Comparison of ENCODE assay signal across 17 cellular contexts in the genomic region with DNA sequence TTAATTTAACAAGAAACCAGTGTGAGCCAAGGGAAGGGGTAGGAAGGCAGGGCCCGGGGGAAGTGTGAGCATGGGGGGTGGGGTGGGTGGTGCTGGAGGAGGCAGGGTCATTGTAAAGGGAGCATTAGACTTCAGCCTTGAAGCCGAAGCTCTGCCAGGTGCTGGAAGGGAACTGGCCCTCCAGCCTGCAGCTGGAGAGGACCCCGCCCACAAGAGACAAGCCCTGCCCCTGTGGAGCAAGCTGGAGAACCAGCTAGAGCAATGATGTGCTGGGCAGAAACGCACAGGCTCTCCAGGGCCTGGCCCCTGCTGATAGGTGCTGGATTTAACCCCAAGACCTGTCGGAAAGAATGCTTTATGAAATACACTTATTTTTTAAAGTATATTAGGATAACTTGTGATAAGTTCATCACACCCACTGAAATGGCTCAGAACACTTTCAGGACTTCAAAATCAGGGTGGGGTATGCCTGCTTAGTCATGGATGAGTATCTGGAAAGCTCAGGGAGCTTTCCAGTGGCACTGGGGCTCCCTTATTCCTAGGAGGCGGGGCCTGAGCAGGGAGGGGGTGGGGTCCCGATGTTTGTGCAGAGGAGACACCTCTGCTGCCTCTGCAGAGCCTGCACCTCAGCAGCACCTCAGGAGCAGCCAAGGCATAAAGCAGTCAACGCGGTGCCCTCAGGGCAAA. TPM values are rescaled to one million over a fixed set of nuclear protein-coding genes. Genes with fewer than 3 reads are reported as not detected.
DNase-seq lines count a peak whose midpoint lies in the region; ATAC-seq, FAIRE-seq and TF ChIP-seq lines count a peak whose summit lies in the region.
"Had no signal": no experiment of that assay in that cellular context is flagged by ENCODE, and none has a peak within 500 bp of the region (broad histone marks: within the 10 kb centered on the region; RNA-seq: fewer than 3 reads in every experiment).

No MANE protein-coding gene starts in this region.

- no peak overlapping the region for H4K5ac ChIP-seq in H1 (ENCODE audit: insufficient read length, low read depth, low read length)

- no peak overlapping the region for H4K8ac ChIP-seq in H1 (ENCODE audit: extremely low read depth, insufficient read depth, low read length)

- H3K4me1 ChIP-seq in H1 (replicated peaks in 1 of 4; ENCODE audit: control insufficient read depth in 3 of 4, insufficient read depth in 4 of 4, low read length in 3 of 4) (peaks cover 0 to 3% (median 0%) of the 10 kb centered on the region in 4 experiments; a peak in 3 of 7 replicates), upper lobe of right lung (no peaks in the 10 kb centered on the region)
- H3K4me1 ChIP-seq: adrenal gland, foreskin keratinocyte, transverse colon had no signal

- H3K18ac ChIP-seq in H1 (ENCODE audit: extremely low read depth, low read length): 0 out of 2 replicates have a peak overlapping the region, but pooled peaks have one; percentile 15

- no peak overlapping the region for H3K27ac ChIP-seq in H1 (ENCODE audit: low read depth, low read length)
- no peak overlapping the region for H3K27ac ChIP-seq in upper lobe of right lung
- H3K27ac ChIP-seq in CD4-positive, alpha-beta T cell (ENCODE audit: low read depth, low read length): no peak overlapping the region
- H3K27ac ChIP-seq: adrenal gland, foreskin keratinocyte, transverse colon had no signal

- no peak overlapping the region for H2BK120ac ChIP-seq in H1 (replicated peaks; ENCODE audit: low read depth, low read length)

- no peaks in the 10 kb centered on the region; a peak in 1 of 7 replicates for H3K27me3 ChIP-seq in H1 (replicated peaks in 1 of 4; ENCODE audit: control insufficient read depth in 3 of 4, extremely low read depth in 1 of 4, insufficient read depth in 3 of 4, low read length in 3 of 4)
- H3K27me3 ChIP-seq in upper lobe of right lung: no peaks in the 10 kb centered on the region
- H3K27me3 ChIP-seq in CD4-positive, alpha-beta T cell (ENCODE audit: control insufficient read depth, insufficient read depth, low read length): no peaks in the 10 kb centered on the region
- H3K27me3 ChIP-seq: adrenal gland, foreskin keratinocyte, transverse colon had no signal

- 48% methylated on average over 9 of the region's 9 CpGs; no CpG with 5 or more reads in 1 of the 2 experiments for WGBS in H1 (ENCODE audit: extremely low coverage in 1 of 2, insufficient coverage in 1 of 2, insufficient read length in 1 of 2, insufficient replicate concordance in 2 of 2, low coverage in 1 of 2, low lambda C conversion rate in 2 of 2, missing lambda C conversion rate in 1 of 2), 2 experiments

- DNase-seq in cardiac septum (ENCODE audit: low spot score): peak; percentile 72
- no peak for DNase-seq in Right ventricle myocardium superior
- DNase-seq in NCI-H2196 (lab: John Stamatoyannopoulos, UW; ENCODE audit: unreplicated experiment): peak; percentile 71
- DNase-seq in H1 (ENCODE audit: low read depth in 1 of 2, low spot score in 2 of 2): peak; percentile 44 to 84
- DNase-seq in upper lobe of right lung: no peak
- no peak for DNase-seq in CD4-positive, alpha-beta T cell
- no peak for DNase-seq in LoVo (ENCODE audit: low spot score)
- no peak for DNase-seq in NOMO-1 treated with DMSO at 0.1 percent for 48 hours (lab: John Stamatoyannopoulos, UW; ENCODE audit: unreplicated experiment)
- DNase-seq: activated CD4-positive, alpha-beta T cell treated with anti-CD3 and anti-CD28 coated beads for 36 hours; activated T-cell treated with anti-CD3 and anti-CD28 coated beads, Interleukin-2, amount 50 U/mL, for 72 hours; foreskin keratinocyte; NCI-H510A treated with DMSO at 0.1 percent for 48 hours; stimulated activated CD4-positive, alpha-beta T cell treated with anti-CD3 and anti-CD28 coated beads, Interleukin-4, amount 100 ng/mL, for 1 hour; transverse colon had no signal

- no peak overlapping the region; the same call in 1 of the 2 replicates for H2AFZ ChIP-seq in H1 (ENCODE audit: low read length)

- H4K91ac ChIP-seq in H1 (replicated peaks; ENCODE audit: insufficient read length, low read length): no peak overlapping the region

- TF ChIP-seq POLR2A in H1 (IDR thresholded peaks at IDR 0.05; ENCODE audit: control extremely low read depth in 1 of 2, low read depth in 2 of 2, low read length in 2 of 2): no peak

- no peak overlapping the region for H3K56ac ChIP-seq in H1 (replicated peaks; ENCODE audit: insufficient read length, low read depth, low read length)

- no peak overlapping the region for H2AK5ac ChIP-seq in H1 (ENCODE audit: low read depth, low read length)

- no peak for FAIRE-seq in H1 (lab: Jason Lieb, UNC)
- FAIRE-seq: GM18507 had no signal

- no peak overlapping the region for H3K4me3 Mint-ChIP-seq in CD4-positive, alpha-beta T cell
- H3K4me3 Mint-ChIP-seq: activated CD4-positive, alpha-beta T cell treated with anti-CD3 and anti-CD28 coated beads for 36 hours; activated T-cell treated with anti-CD3 and anti-CD28 coated beads, Interleukin-2, amount 50 U/mL, for 72 hours; T-helper 1 cell treated with Interleukin-12 subunit alpha and Interleukin-12 subunit beta and Interleukin-4 antibody, amounts not matched to agents 30 μg/mL and 1 μg/mL, for 36 hours had no signal

- H4K20me1 ChIP-seq in H1 (replicated peaks in 1 of 2; ENCODE audit: control insufficient read depth in 1 of 2, insufficient read depth in 2 of 2, low read length in 2 of 2): no peaks in the 10 kb centered on the region

- H3K79me1 ChIP-seq in H1 (ENCODE audit: low read depth, low read length): no peaks in the 10 kb centered on the region

- no peak for TF ChIP-seq EP300 in H1 (IDR thresholded peaks at IDR 0.05; ENCODE audit: borderline replicate concordance in 1 of 2, low read depth in 2 of 2, low read length in 2 of 2)

- H2BK20ac ChIP-seq in H1 (ENCODE audit: low read length): no peak overlapping the region

- H3K4me1 Mint-ChIP-seq in CD4-positive, alpha-beta T cell (ENCODE audit: low read depth): no peaks in the 10 kb centered on the region
- H3K4me1 Mint-ChIP-seq: activated CD4-positive, alpha-beta T cell treated with anti-CD3 and anti-CD28 coated beads for 36 hours had no signal

- no peak overlapping the region for H3K27ac Mint-ChIP-seq in CD4-positive, alpha-beta T cell
- H3K27ac Mint-ChIP-seq: activated CD4-positive, alpha-beta T cell treated with anti-CD3 and anti-CD28 coated beads for 36 hours; activated T-cell treated with anti-CD3 and anti-CD28 coated beads, Interleukin-2, amount 50 U/mL, for 72 hours; T-helper 1 cell treated with Interleukin-12 subunit alpha and Interleukin-12 subunit beta and Interleukin-4 antibody, amounts not matched to agents 30 μg/mL and 1 μg/mL, for 36 hours had no signal

- H3K9me3 Mint-ChIP-seq in CD4-positive, alpha-beta T cell: no peaks in the 10 kb centered on the region
- H3K9me3 Mint-ChIP-seq: activated T-cell treated with anti-CD3 and anti-CD28 coated beads, Interleukin-2, amount 50 U/mL, for 72 hours; T-helper 1 cell treated with Interleukin-12 subunit alpha and Interleukin-12 subunit beta and Interleukin-4 antibody, amounts not matched to agents 30 μg/mL and 1 μg/mL, for 36 hours had no signal

- intact Hi-C loops in cardiac septum (cut with DNase I): no loop called here
- intact Hi-C loops in Right ventricle myocardium superior (cut with DNase I): no loop called here
- intact Hi-C loops in upper lobe of right lung (cut with DNase I): no loop called here
- intact Hi-C loops in CD4-positive, alpha-beta T cell (cut with DNase I, micrococcal nuclease): no loop called here

- H3K36me3 ChIP-seq in H1 (ENCODE audit: control insufficient read depth in 2 of 4, insufficient read depth in 4 of 4, low read length in 3 of 4) (no peaks in the 10 kb centered on the region), upper lobe of right lung (no peaks in the 10 kb centered on the region)
- H3K36me3 ChIP-seq: adrenal gland, transverse colon had no signal

- POLR2A ChIA-PET in H1 (lab: Charles Lee; ENCODE audit: partially characterized antibody): interaction anchor here (0.6 to 1.4 kb wide), 2 partner anchors 11 to 593 kb away, joined by 3 to 4 read pairs; no protein-coding TSS in a partner anchor
- POLR2A ChIA-PET in CD4-positive, alpha-beta T cell (lab: Charles Lee): no interaction called here

- no peak overlapping the region for H2BK12ac ChIP-seq in H1 (ENCODE audit: low read depth, low read length)

- H3K14ac ChIP-seq in H1 (ENCODE audit: insufficient read length): no peak overlapping the region

- no peak overlapping the region for H2BK5ac ChIP-seq in H1 (ENCODE audit: low read depth, low read length)

- no peaks in the 10 kb centered on the region for H3K36me3 Mint-ChIP-seq in CD4-positive, alpha-beta T cell (ENCODE audit: low read depth)

- H3K9me3 ChIP-seq in H1 (ENCODE audit: insufficient read depth in 2 of 2, low read depth in 1 of 2, low read length in 1 of 2): 0 out of 4 replicates have a peak, but pooled peaks cover 0 to 3% of the 10 kb centered on the region in 2 experiments
- H3K9me3 ChIP-seq in upper lobe of right lung: no peaks in the 10 kb centered on the region
- no peaks in the 10 kb centered on the region for H3K9me3 ChIP-seq in CD4-positive, alpha-beta T cell (ENCODE audit: control insufficient read depth, low read length)
- H3K9me3 ChIP-seq: adrenal gland, transverse colon had no signal

- no peak overlapping the region for H2BK15ac ChIP-seq in H1 (ENCODE audit: low read length)

- ATAC-seq in Right ventricle myocardium superior (ENCODE audit: poor library complexity): no peak
- ATAC-seq in upper lobe of right lung: peak; percentile 20
- ATAC-seq in CD4-positive, alpha-beta T cell (ENCODE audit: poor library complexity): no peak
- ATAC-seq: activated CD4-positive, alpha-beta T cell treated with anti-CD3 and anti-CD28 coated beads for 36 hours; activated T-cell treated with anti-CD3 and anti-CD28 coated beads, Interleukin-2, amount 50 U/mL, for 72 hours; foreskin keratinocyte had no signal

- CTCF ChIA-PET in H1 (lab: Charles Lee; ENCODE audit: partially characterized antibody): interaction anchor here (1.0 to 1.7 kb wide), 5 partner anchors 10 to 98 kb away, joined by 3 to 7 read pairs (median 4); no protein-coding TSS in a partner anchor
- CTCF ChIA-PET in CD4-positive, alpha-beta T cell (lab: Charles Lee): no interaction called here

- H3K27me3 Mint-ChIP-seq in CD4-positive, alpha-beta T cell: peaks cover 14% of the 10 kb centered on the region

- H3K9ac ChIP-seq in H1 (replicated peaks in 1 of 4; ENCODE audit: extremely low read depth in 1 of 4, low read depth in 3 of 4, low read length in 3 of 4): no peak overlapping the region

- H3K4me3 ChIP-seq in H1 (ENCODE audit: extremely low read depth in 1 of 4, insufficient read depth in 2 of 4, low read depth in 3 of 4, low read length in 4 of 4) (no peak overlapping the region), upper lobe of right lung (no peak overlapping the region)
- H3K4me3 ChIP-seq: adrenal gland, transverse colon had no signal

- H3K4me2 ChIP-seq in H1 (ENCODE audit: insufficient read depth in 1 of 2, low read depth in 2 of 2, low read length in 2 of 2): peak overlapping the region in 1 of 2 experiments; percentile 35; a peak in 1 of 4 replicates

- TF ChIP-seq CTCF in H1 (IDR thresholded peaks at IDR 0.05; ENCODE audit: control extremely low read depth in 1 of 3, insufficient read depth in 1 of 3, low read depth in 1 of 3, low read length in 3 of 3): no peak
- no peak for TF ChIP-seq CTCF in upper lobe of right lung (IDR thresholded peaks at IDR 0.05)
- no peak for TF ChIP-seq CTCF in CD4-positive, alpha-beta T cell (IDR thresholded peaks at IDR 0.05)

- no peak for TF ChIP-seq RAD21 in H1 (IDR thresholded peaks at IDR 0.05 in 1 of 2, conservative IDR thresholded peaks at IDR 0.05 in 1 of 2; ENCODE audit: low read depth in 2 of 2, low read length in 2 of 2)

- no peaks in the 10 kb centered on the region for H3K79me2 ChIP-seq in H1 (ENCODE audit: control insufficient read depth in 1 of 2, insufficient read depth in 2 of 2, low read length in 2 of 2)

- no peak overlapping the region for H3K23ac ChIP-seq in H1 (ENCODE audit: insufficient read length)

- no peak overlapping the region for H3K4ac ChIP-seq in H1 (replicated peaks; ENCODE audit: insufficient read length, low read depth, low read length)

- H3K23me2 ChIP-seq in H1 (ENCODE audit: low read depth, low read length): no peaks in the 10 kb centered on the region

RNA-seq across cellular contexts. Expression of a gene that starts 27.1 kb away (rescaled TPM):
- total RNA-seq in cardiac septum (13.1 TPM), Right ventricle myocardium superior (22.8 TPM), upper lobe of right lung (not detected)
- 0.43 and 0.44 TPM in 2 replicates for total RNA-seq in H1 (2021; fragmentation: NEBNext Ultra II Directional; extraction: Animal tissue kit (Norgen Biotek cat#: 25700))
- 0.65 and 0.72 TPM in 2 replicates for polyA plus RNA-seq in H1 (2011; rRNA removed)
- 0.72 TPM for polyA plus RNA-seq in H1 (2011; cell fraction: cytosol; rRNA removed)
- polyA plus RNA-seq in H1 (2011; cell fraction: nucleus; rRNA removed): 0.78 TPM
- 0.43 to 0.56 TPM (median 0.51 TPM) in 4 replicates for polyA plus RNA-seq in H1 (2012, experiment 1 of 2)
- 0.34 TPM for polyA plus RNA-seq in H1 (2012, experiment 2 of 2)
- 0.22 TPM for polyA plus RNA-seq in H1 (2013, experiment 1 of 2)
- 0.18 TPM for polyA plus RNA-seq in H1 (2013, experiment 2 of 2)
- 0.46 and 0.66 TPM in 2 replicates for polyA minus RNA-seq in H1 (2011; rRNA and poly(A)+ RNA removed)
- 0.22 TPM for polyA minus RNA-seq in H1 (2011; cell fraction: cytosol; rRNA and poly(A)+ RNA removed)
- polyA minus RNA-seq in H1 (2011; cell fraction: nucleus; rRNA and poly(A)+ RNA removed): 0.40 TPM
- total RNA-seq in CD4-positive, alpha-beta T cell: under 1 TPM; 0.33 to 0.45 TPM
- total RNA-seq: activated CD4-positive, alpha-beta T cell treated with anti-CD3 and anti-CD28 coated beads for 36 hours; foreskin keratinocyte had no signal
- polyA plus RNA-seq: foreskin keratinocyte had no signal

Comparison
In these comparisons a context has a peak if more than half of its experiments do, and no peak if none do; other contexts are left out.
1. DNase-seq: peak in cardiac septum (single experiment), NCI-H2196 (single experiment) and H1 (2 of 2); none in Right ventricle myocardium superior (single experiment), upper lobe of right lung (single experiment), CD4-positive, alpha-beta T cell (0 of 10), LoVo (single experiment) and NOMO-1 treated with DMSO at 0.1 percent for 48 hours (single experiment).